ENCODE assay signal across 1 cellular context in genomic region chr1:205591522-205592351, GRCh38.
A peak's percentile ranks its signal among the peaks of the same experiment; 100 is the strongest.
TF ChIP-seq lines count a peak whose summit lies in the region.

No MANE protein-coding gene starts in this region.

TF ChIP-seq in K562, 482 proteins besides CTCF, POLR2A, EP300 and RAD21 (continued from another document and continues in another):
- TF ChIP-seq GTF2E2 (tag; IDR thresholded peaks at IDR 0.05), result no peak
- no peak for TF ChIP-seq NCOA1 (IDR thresholded peaks at IDR 0.05; ENCODE audit: low read depth)
- TF ChIP-seq PURB (CRISPR knock-in tag; IDR thresholded peaks at IDR 0.05; ENCODE audit: low read depth), result no peak
- 0 out of 2 replicates have a peak, but pooled peaks have one; percentile 43 for TF ChIP-seq FOXP4 (CRISPR knock-in tag; IDR thresholded peaks at IDR 0.05; ENCODE audit: borderline replicate concordance)
- TF ChIP-seq FUS (optimal IDR thresholded peaks at IDR 0.05; ENCODE audit: low read depth, low read length), result no peak
- TF ChIP-seq RFX7 (CRISPR knock-in tag; IDR thresholded peaks at IDR 0.05), result no peak
- peak; percentile 96 for TF ChIP-seq STAG1 (CRISPR knock-in tag; IDR thresholded peaks at IDR 0.05; ENCODE audit: borderline replicate concordance)
- no peak for TF ChIP-seq EGR1 (conservative IDR thresholded peaks at IDR 0.05)
- TF ChIP-seq ATF7 (IDR thresholded peaks at IDR 0.05), result 0 out of 2 replicates have a peak, but pooled peaks have one; percentile 63
- TF ChIP-seq ZSCAN29 (IDR thresholded peaks at IDR 0.05), result no peak
- no peak for TF ChIP-seq PHTF2 (CRISPR knock-in tag; IDR thresholded peaks at IDR 0.05)
- TF ChIP-seq E4F1 (CRISPR knock-in tag; IDR thresholded peaks at IDR 0.05; ENCODE audit: borderline replicate concordance), result no peak
- no peak for TF ChIP-seq POLR2H (tag; IDR thresholded peaks at IDR 0.05; ENCODE audit: low read depth)
- TF ChIP-seq LARP7 (IDR thresholded peaks at IDR 0.05), result no peak
- no peak for TF ChIP-seq NUFIP1 (IDR thresholded peaks at IDR 0.05; ENCODE audit: partially characterized antibody)
- no peak for TF ChIP-seq ZBTB43 (CRISPR knock-in tag; IDR thresholded peaks at IDR 0.05)
- no peak; the same call in 1 of the 2 replicates for TF ChIP-seq SREBF1 (IDR thresholded peaks at IDR 0.05; ENCODE audit: borderline replicate concordance, low read depth, low read length)
- peak; percentile 44 for TF ChIP-seq DACH1 (IDR thresholded peaks at IDR 0.05; ENCODE audit: partially characterized antibody)
- no peak for TF ChIP-seq ZNF197 (CRISPR knock-in tag; IDR thresholded peaks at IDR 0.05; ENCODE audit: low read depth)
- peak; percentile 98 for TF ChIP-seq DEAF1 (CRISPR knock-in tag; IDR thresholded peaks at IDR 0.05)
- TF ChIP-seq U2AF2 (optimal IDR thresholded peaks at IDR 0.05; ENCODE audit: low read depth, low read length), result no peak
- no peak for TF ChIP-seq NFIX (CRISPR knock-in tag; IDR thresholded peaks at IDR 0.05; ENCODE audit: low read depth)
- TF ChIP-seq MAFG (tag; conservative IDR thresholded peaks at IDR 0.05), result no peak
- peak; percentile 30; the same call in 1 of the 2 replicates for TF ChIP-seq RAD51 (IDR thresholded peaks at IDR 0.05; ENCODE audit: borderline replicate concordance, low read depth)
- TF ChIP-seq PTTG1 (tag; IDR thresholded peaks at IDR 0.05; ENCODE audit: low read depth), result no peak
- TF ChIP-seq ILK (tag; IDR thresholded peaks at IDR 0.05; ENCODE audit: borderline replicate concordance, low read depth), result no peak
- TF ChIP-seq RFX5 (IDR thresholded peaks at IDR 0.05; ENCODE audit: low read depth, low read length), result no peak
- no peak for TF ChIP-seq SFPQ (IDR thresholded peaks at IDR 0.05; ENCODE audit: low read depth, low read length)
- no peak for TF ChIP-seq HMG20A (CRISPR knock-in tag; conservative IDR thresholded peaks at IDR 0.05)
- TF ChIP-seq MXI1 (IDR thresholded peaks at IDR 0.05; ENCODE audit: low read depth, low read length), result no peak
- no peak for TF ChIP-seq GATA2 (CRISPR knock-in tag; IDR thresholded peaks at IDR 0.05)
- no peak for TF ChIP-seq HDAC8 (tag; IDR thresholded peaks at IDR 0.05)
- TF ChIP-seq ZBTB12 (CRISPR knock-in tag; IDR thresholded peaks at IDR 0.05), result no peak
- no peak for TF ChIP-seq ZNF217 (CRISPR knock-in tag; IDR thresholded peaks at IDR 0.05)
- TF ChIP-seq CEBPZ (IDR thresholded peaks at IDR 0.05; ENCODE audit: borderline replicate concordance, low read depth, low read length), result no peak
- TF ChIP-seq ZNF79 (CRISPR knock-in tag; IDR thresholded peaks at IDR 0.05; ENCODE audit: low read depth), result no peak
- no peak for TF ChIP-seq MLX (CRISPR knock-in tag; conservative IDR thresholded peaks at IDR 0.05)
- no peak for TF ChIP-seq PPARD (CRISPR knock-in tag; IDR thresholded peaks at IDR 0.05)
- no peak for TF ChIP-seq PHB (CRISPR knock-in tag; IDR thresholded peaks at IDR 0.05)
- no peak for TF ChIP-seq HDAC6 (IDR thresholded peaks at IDR 0.05; ENCODE audit: low read depth, low read length)
- no peak for TF ChIP-seq ZNF282 (CRISPR knock-in tag; IDR thresholded peaks at IDR 0.05)
- no peak for TF ChIP-seq ZNF134 (CRISPR knock-in tag; conservative IDR thresholded peaks at IDR 0.05)
- no peak for TF ChIP-seq CAMTA2 (CRISPR knock-in tag; conservative IDR thresholded peaks at IDR 0.05)
- no peak for TF ChIP-seq PATZ1 (CRISPR knock-in tag; IDR thresholded peaks at IDR 0.05; ENCODE audit: borderline replicate concordance)
- no peak for TF ChIP-seq ATF2 (CRISPR knock-in tag; IDR thresholded peaks at IDR 0.05)
- TF ChIP-seq HOXB6 (CRISPR knock-in tag; IDR thresholded peaks at IDR 0.05; ENCODE audit: borderline replicate concordance), result no peak
- no peak for TF ChIP-seq FOXJ2 (tag; IDR thresholded peaks at IDR 0.05)
- no peak for TF ChIP-seq ZNF76 (CRISPR knock-in tag; IDR thresholded peaks at IDR 0.05; ENCODE audit: borderline replicate concordance)
- TF ChIP-seq SRSF7 (optimal IDR thresholded peaks at IDR 0.05; ENCODE audit: low read depth, low read length), result no peak
- no peak for TF ChIP-seq ZNF3 (CRISPR knock-in tag; IDR thresholded peaks at IDR 0.05)
- TF ChIP-seq TAF9B (IDR thresholded peaks at IDR 0.05; ENCODE audit: partially characterized antibody), result no peak
- 0 out of 2 replicates have a peak, but pooled peaks have one; percentile 15 for TF ChIP-seq ZNF232 (CRISPR knock-in tag; IDR thresholded peaks at IDR 0.05)
- no peak for TF ChIP-seq ZNF57 (CRISPR knock-in tag; IDR thresholded peaks at IDR 0.05)
